In the genomic region with DNA sequence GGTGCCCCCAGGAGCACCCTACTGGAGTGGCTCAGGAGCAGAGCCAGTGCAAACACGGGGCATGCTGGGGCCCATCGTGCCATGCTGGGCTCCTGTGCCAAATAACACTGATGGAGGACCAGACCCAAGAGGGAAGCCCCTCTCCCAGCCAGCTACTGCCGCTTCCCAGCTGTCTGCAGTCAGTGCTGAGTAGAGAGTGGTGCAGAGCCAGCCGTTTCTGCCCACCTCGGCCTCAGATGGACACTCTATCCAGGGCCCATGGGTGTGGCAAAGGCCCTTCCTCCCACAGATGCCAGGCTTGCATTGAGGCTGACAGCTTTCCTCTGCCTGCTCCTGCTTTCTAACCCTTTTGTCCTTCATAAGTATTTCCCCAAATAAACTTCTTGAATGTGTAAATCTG, we compare ENCODE assay signal across 14 cellular contexts.
"Had no signal": no experiment of that assay in that cellular context is flagged by ENCODE, and none has a peak within 500 bp of the region (broad histone marks: within the 10 kb centered on the region; RNA-seq: fewer than 3 reads in every experiment).

No MANE protein-coding gene starts in this region.

- ATAC-seq: left colon, sciatic nerve had no signal

- DNase-seq: activated CD4-positive, alpha-beta T cell treated with anti-CD3 and anti-CD28 coated beads, Interleukin-2, amount 50 U/mL, for 4 hours; activated CD4-positive, CD25-positive, alpha-beta regulatory T cell treated with anti-CD3 and anti-CD28 coated beads, Interleukin-2, amount 50 U/mL, for 72 hours; activated effector memory CD4-positive, alpha-beta T cell treated with Interleukin-2 at 50 U/mL for 16 hours; activated T-cell treated with anti-CD3 and anti-CD28 coated beads, Interleukin-2, amount 50 U/mL, for 1 hour; dermis blood vessel endothelial cell; endodermal cell; erythroblast; left colon; mesenchymal stem cell; stimulated activated CD4-positive, alpha-beta T cell treated with anti-CD3 and anti-CD28 coated beads, Interleukin-2, amount 100 ng/mL, for 24 hours; stimulated activated naive CD4-positive, alpha-beta T cell; substantia nigra; transverse colon had no signal
